ENCODE assay signal across 2 cellular contexts in genomic region chrX:50459615-50460014, GRCh38.
A peak's percentile ranks its signal among the peaks of the same experiment; 100 is the strongest.
TF ChIP-seq lines count a peak whose summit lies in the region.

No MANE protein-coding gene starts in this region.

TF ChIP-seq in HepG2, 621 proteins besides CTCF, POLR2A, EP300 and RAD21:
- TF ChIP-seq MAFF (IDR thresholded peaks at IDR 0.05; ENCODE audit: low read depth, low read length) (peak; percentile 54; the same call in 1 of the 2 replicates), ZFP90 (CRISPR knock-in tag; IDR thresholded peaks at IDR 0.05; ENCODE audit: borderline replicate concordance) (no peak), MAFK (conservative IDR thresholded peaks at IDR 0.05 in 1 of 2, IDR thresholded peaks at IDR 0.05 in 1 of 2; ENCODE audit: low read length in 2 of 2) (peak; percentile 13 to 71; a peak in 2 of 4 replicates), ZFP37 (CRISPR knock-in tag; IDR thresholded peaks at IDR 0.05; ENCODE audit: borderline replicate concordance) (no peak)
TF ChIP-seq in HepG2: peak in this region for 2.

TF ChIP-seq in IMR-90, 13 proteins besides CTCF, POLR2A, EP300 and RAD21:
- peak; percentile 70 for TF ChIP-seq MAFK (IDR thresholded peaks at IDR 0.05; ENCODE audit: low read depth, low read length)
- TF ChIP-seq NFE2L2 (IDR thresholded peaks at IDR 0.05; ENCODE audit: low read depth, low read length): no peak
